ENCODE assay signal across 14 cellular contexts in the genomic region with DNA sequence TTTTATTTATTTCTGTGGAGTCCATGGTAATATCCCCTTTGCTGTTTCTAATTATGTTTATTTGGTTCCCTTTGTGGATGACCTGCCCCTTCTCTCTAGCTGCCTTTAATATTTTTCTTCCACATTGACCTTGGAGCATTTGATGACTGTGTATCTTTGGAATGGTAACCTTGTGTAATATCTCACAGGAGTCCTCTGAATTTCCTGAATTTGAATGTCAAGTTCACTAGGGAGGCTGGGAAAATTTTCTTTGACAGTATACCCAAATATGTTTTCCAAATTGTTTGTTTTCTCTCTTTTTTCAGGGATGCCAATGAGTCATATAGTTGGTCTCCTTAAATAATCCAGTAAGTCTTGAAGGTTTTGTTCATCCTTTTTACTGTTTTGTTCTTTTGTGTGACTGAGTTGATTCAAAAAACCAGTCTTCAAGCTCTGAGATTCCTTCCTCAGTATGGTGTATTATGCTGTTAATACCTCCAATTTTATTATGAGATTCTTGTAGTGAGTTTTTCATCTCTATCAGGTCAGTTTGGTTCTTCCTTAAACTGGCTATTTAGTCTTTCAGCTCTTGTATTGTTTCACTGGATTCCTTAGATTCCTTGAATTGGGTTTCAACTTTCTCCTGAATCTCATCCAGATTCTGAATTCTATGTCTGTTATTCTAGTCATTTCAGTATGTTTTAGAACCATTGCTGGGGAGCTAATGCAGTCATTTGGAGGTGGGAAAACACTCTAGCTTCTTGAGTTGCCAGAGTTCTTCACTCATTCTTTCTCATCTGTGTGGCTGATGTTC.
DNase-seq lines count a peak whose midpoint lies in the region; ATAC-seq and TF ChIP-seq lines count a peak whose summit lies in the region.
"Had no signal": no experiment of that assay in that cellular context is flagged by ENCODE, and none has a peak within 500 bp of the region (broad histone marks: within the 10 kb centered on the region; RNA-seq: fewer than 3 reads in every experiment).

No MANE protein-coding gene starts in this region.

- TF ChIP-seq CTCF in GM13976 (IDR thresholded peaks at IDR 0.05; ENCODE audit: borderline replicate concordance, control extremely low read depth, extremely low read depth, insufficient read depth, missing control alignments), result no peak
- TF ChIP-seq CTCF in sigmoid colon (IDR thresholded peaks at IDR 0.05), result no peak

- H3K36me3 ChIP-seq in skeletal muscle satellite cell (ENCODE audit: insufficient read depth, low read length) (no peaks in the 10 kb centered on the region), sigmoid colon (no peaks in the 10 kb centered on the region)
- H3K36me3 ChIP-seq: neutrophil, upper lobe of right lung had no signal

- H3K4me1 ChIP-seq in skeletal muscle satellite cell (ENCODE audit: control insufficient read depth, insufficient read depth, low read length) (peaks cover 27% of the 10 kb centered on the region), sigmoid colon (no peaks in the 10 kb centered on the region)

- DNase-seq in GM04503 (ENCODE audit: low read depth) (peak; percentile 96), SW 1271 (lab: John Stamatoyannopoulos, UW) (peak; percentile 11 to 31), fibroblast of peridontal ligament (ENCODE audit: extremely low read depth) (peak; percentile 85), GM13976 (ENCODE audit: low spot score) (no peak), sigmoid colon (no peak)
- DNase-seq: activated CD4-positive, alpha-beta T cell treated with anti-CD3 and anti-CD28 coated beads, Interleukin-2, amount 50 U/mL, for 4 hours; amygdala; Kasumi-1; NCI-H1694 treated with DMSO at 0.1 percent for 48 hours; stimulated activated naive B cell treated with anti-CD40 and anti-IgM and Interleukin-4, amounts not matched to agents 10 μg/mL and 1 μg/mL and 100 μg/mL, for 72 hours; upper lobe of right lung had no signal

- peak overlapping the region; percentile 33 for H3K9ac ChIP-seq in skeletal muscle satellite cell (ENCODE audit: low read depth, low read length)

- no peak for TF ChIP-seq POLR2A in sigmoid colon (IDR thresholded peaks at IDR 0.05)

- H3K27me3 ChIP-seq in skeletal muscle satellite cell (ENCODE audit: control insufficient read depth, insufficient read depth, low read length) (no peaks in the 10 kb centered on the region), sigmoid colon (no peaks in the 10 kb centered on the region)
- H3K27me3 ChIP-seq: neutrophil, upper lobe of right lung had no signal

- H3K4me2 ChIP-seq in skeletal muscle satellite cell (ENCODE audit: low read length), result peak overlapping the region; percentile 11

- H3K4me3 ChIP-seq in skeletal muscle satellite cell (ENCODE audit: low read length) (no peak overlapping the region), sigmoid colon (no peak overlapping the region)
- H3K4me3 ChIP-seq: upper lobe of right lung had no signal

- no peak for ATAC-seq in GM21619 (IDR thresholded peaks at IDR 0.05; ENCODE audit: unreplicated experiment)
- ATAC-seq: stimulated activated naive B cell treated with anti-CD40 and anti-IgM and Interleukin-4, amounts not matched to agents 10 μg/mL and 1 μg/mL and 100 μg/mL, for 72 hours had no signal

- in situ Hi-C loops in GM13976 (cut with MboI; ENCODE audit: low sequenced_read_pairs, unreplicated experiment), result no loop called here

- TF ChIP-seq EP300 in sigmoid colon (IDR thresholded peaks at IDR 0.05), result no peak

- H3K9me3 ChIP-seq in skeletal muscle satellite cell (replicated peaks; ENCODE audit: low read length) (no peaks in the 10 kb centered on the region), sigmoid colon (no peaks in the 10 kb centered on the region)
- H3K9me3 ChIP-seq: neutrophil, upper lobe of right lung had no signal

- H3K27ac ChIP-seq in sigmoid colon, result no peak overlapping the region
- H3K27ac ChIP-seq: neutrophil, upper lobe of right lung had no signal

- intact Hi-C loops in sigmoid colon (cut with DNase I), result no loop called here

Comparison
In these comparisons a context has a peak if more than half of its experiments do, and no peak if none do; other contexts are left out.
1. DNase-seq: peak in GM04503 (single experiment), SW 1271 (2 of 2) and fibroblast of peridontal ligament (single experiment); none in GM13976 (single experiment) and sigmoid colon (single experiment).